8 cellular contexts compared by ENCODE assay signal in genomic region chr6:69791065-69791471, GRCh38. TPM values are rescaled to one million over a fixed set of nuclear protein-coding genes. Genes with fewer than 3 reads are reported as not detected.
DNase-seq lines count a peak whose midpoint lies in the region; ATAC-seq and TF ChIP-seq lines count a peak whose summit lies in the region.

No MANE protein-coding gene starts in this region.

- peak overlapping the region; percentile 66 for H3K27ac ChIP-seq in psoas muscle
- no peak overlapping the region for H3K27ac ChIP-seq in SJCRH30

- WGBS in psoas muscle, 3 donors = 23 to 37% (median 30%) methylated on average over 2 of the region's 2 CpGs

- H3K4me1 ChIP-seq in psoas muscle (peaks cover 45% of the 10 kb centered on the region), SJCRH30 (no peaks in the 10 kb centered on the region)

- H3K4me3 ChIP-seq in psoas muscle = no peak overlapping the region
- no peak overlapping the region for H3K4me3 ChIP-seq in SJCRH30

- no peak for TF ChIP-seq CTCF in psoas muscle (IDR thresholded peaks at IDR 0.05)

- H3K9me3 ChIP-seq in psoas muscle (no peaks in the 10 kb centered on the region), SJCRH30 (replicated peaks) (no peaks in the 10 kb centered on the region)

- H3K36me3 ChIP-seq in psoas muscle (ENCODE audit: insufficient read depth in 1 of 2, low read depth in 1 of 2) (peaks cover 0 to 11% of the 10 kb centered on the region in 2 donors), SJCRH30 (peaks cover 21% of the 10 kb centered on the region)

- DNase-seq in cerebellar cortex (ENCODE audit: low spot score) (peak; percentile 60), psoas muscle (no peak), foreskin melanocyte (no peak), SJCRH30 (no peak)
- DNase-seq in activated CD4-positive, alpha-beta T cell treated with anti-CD3 and anti-CD28 coated beads, Interleukin-2, amount 50 U/mL, for 48 hours = no peak
- no peak for DNase-seq in effector CD8-positive, alpha-beta T cell (lab: John Stamatoyannopoulos, UW)

- ATAC-seq in GM19395 (IDR thresholded peaks at IDR 0.05; ENCODE audit: unreplicated experiment) (peak; percentile 52), HG03097 (IDR thresholded peaks at IDR 0.05; ENCODE audit: low FRiP score, unreplicated experiment) (peak; percentile 37), psoas muscle (peak; percentile 60 to 85 (median 71))

- H3K27me3 ChIP-seq in psoas muscle (ENCODE audit: insufficient read depth in 3 of 3, low read length in 2 of 3) (no peaks in the 10 kb centered on the region), SJCRH30 (no peaks in the 10 kb centered on the region)

- intact Hi-C loops in psoas muscle (cut with DNase I) = loop anchor here in 1 of 2 donors (5.0 to 10.0 kb wide), 2 partner anchors 59 to 774 kb away; partner anchors contain the start of gene SDHAF4

RNA-seq across cellular contexts. Expression of gene LMBRD1, which starts 5.7 kb away (rescaled TPM):
- total RNA-seq in psoas muscle = 10 to 100 TPM; 22.9 to 37.0 (median 27.3) TPM
- polyA plus RNA-seq in psoas muscle = 10 to 100 TPM; 19.7 to 30.6 (median 25.5) TPM
- 22.5 and 29.9 TPM in 2 replicates for total RNA-seq in SJCRH30 (2014; rRNA removed; shearing (Covaris generic))
